12 cellular contexts compared by ENCODE assay signal in genomic region chr6:17088091-17088611, GRCh38. TPM values are rescaled to one million over a fixed set of nuclear protein-coding genes. Genes with fewer than 3 reads are reported as not detected.
"Had no signal": no experiment of that assay in that cellular context is flagged by ENCODE, and none has a peak within 500 bp of the region (broad histone marks: within the 10 kb centered on the region; RNA-seq: fewer than 3 reads in every experiment).

No MANE protein-coding gene starts in this region.

- H2AFZ ChIP-seq: GM23248, GM23338 had no signal

- ATAC-seq: GM23338, HCT116 had no signal

- H3K9me3 ChIP-seq: HAP-1 had no signal

- H3K9me3 Mint-ChIP-seq: GM23338 had no signal

- H3K36me3 ChIP-seq: HAP-1 had no signal

- H3K4me1 ChIP-seq: HAP-1 had no signal

- H3K9ac ChIP-seq: GM23248 had no signal

- H3K27ac Mint-ChIP-seq: GM23338, H9, HFFc6 had no signal

- H3K27ac ChIP-seq: GM23248 had no signal

- DNase-seq: GM23248, GOT3, H7, H9, HCEC 1CT, HFFc6 had no signal

- H3K4me2 ChIP-seq: GM23338 had no signal

- H3K4me3 Mint-ChIP-seq: GM23338, H9, HFFc6 had no signal

- H3K4me3 ChIP-seq: GM23248, GM23338, HAP-1 had no signal

- FAIRE-seq: H1, H54 had no signal

RNA-seq across cellular contexts. Expression of gene STMND1, which starts 13.7 kb away (rescaled TPM):
- total RNA-seq: GM23248, H1, H4, H7, H9 had no signal
- polyA plus RNA-seq: GM23248, GM23338, H1 had no signal
